Comparison of ENCODE assay signal across 10 cellular contexts in genomic region chr17:74861554-74862107, GRCh38. TPM values are rescaled to one million over a fixed set of nuclear protein-coding genes. Genes with fewer than 3 reads are reported as not detected.
DNase-seq lines count a peak whose midpoint lies in the region; ATAC-seq and TF ChIP-seq lines count a peak whose summit lies in the region.
"Had no signal": no experiment of that assay in that cellular context is flagged by ENCODE, and none has a peak within 500 bp of the region (broad histone marks: within the 10 kb centered on the region; RNA-seq: fewer than 3 reads in every experiment).

No MANE protein-coding gene starts in this region.

- H3K36me3 Mint-ChIP-seq in stimulated activated naive CD8-positive, alpha-beta T cell treated with anti-CD3 and anti-CD28 coated beads, Interleukin-15, Interleukin-2, amounts not matched to agents 100 ng/mL and 50 ng/mL, for 24 hours (ENCODE audit: low read depth), result no peaks in the 10 kb centered on the region
- H3K36me3 Mint-ChIP-seq in brain, result peaks cover 7% of the 10 kb centered on the region
- peaks cover 10% of the 10 kb centered on the region for H3K36me3 Mint-ChIP-seq in mesothelial cell of epicardium

- peaks cover 34% of the 10 kb centered on the region for H3K27me3 Mint-ChIP-seq in stimulated activated naive CD8-positive, alpha-beta T cell treated with anti-CD3 and anti-CD28 coated beads, Interleukin-15, Interleukin-2, amounts not matched to agents 100 ng/mL and 50 ng/mL, for 24 hours
- H3K27me3 Mint-ChIP-seq in brain, result peaks cover 65% of the 10 kb centered on the region
- peaks cover 62% of the 10 kb centered on the region for H3K27me3 Mint-ChIP-seq in mesothelial cell of epicardium (ENCODE audit: low read depth)

- no peak for ATAC-seq in stimulated activated naive CD8-positive, alpha-beta T cell treated with anti-CD3 and anti-CD28 coated beads, Interleukin-15, Interleukin-2, amounts not matched to agents 100 U/mL and 50 U/mL, for 24 hours
- ATAC-seq in HG02642 (IDR thresholded peaks at IDR 0.05; ENCODE audit: poor library complexity, unreplicated experiment) (no peak), GM18502 (IDR thresholded peaks at IDR 0.05; ENCODE audit: poor library complexity, unreplicated experiment) (no peak)

- H3K4me3 Mint-ChIP-seq in stimulated activated naive CD8-positive, alpha-beta T cell treated with anti-CD3 and anti-CD28 coated beads, Interleukin-15, Interleukin-2, amounts not matched to agents 100 ng/mL and 50 ng/mL, for 24 hours, result peak overlapping the region; percentile 17
- H3K4me3 Mint-ChIP-seq in brain, result peak overlapping the region in 3 of 5 experiments; percentile 26 to 57 (median 35)
- H3K4me3 Mint-ChIP-seq in mesothelial cell of epicardium, result peak overlapping the region; percentile 22

- TF ChIP-seq CTCF in brain (conservative IDR thresholded peaks at IDR 0.05), result no peak
- TF ChIP-seq CTCF in mesothelial cell of epicardium (IDR thresholded peaks at IDR 0.05; ENCODE audit: unreplicated experiment), result no peak

- no peaks in the 10 kb centered on the region for H3K9me3 Mint-ChIP-seq in stimulated activated naive CD8-positive, alpha-beta T cell treated with anti-CD3 and anti-CD28 coated beads, Interleukin-15, Interleukin-2, amounts not matched to agents 100 ng/mL and 50 ng/mL, for 24 hours
- peaks cover 0 to 5% (median 0%) of the 10 kb centered on the region in 5 experiments for H3K9me3 Mint-ChIP-seq in brain
- no peaks in the 10 kb centered on the region for H3K9me3 Mint-ChIP-seq in mesothelial cell of epicardium

- DNase-seq in stimulated activated naive CD8-positive, alpha-beta T cell treated with anti-CD3 and anti-CD28 coated beads, Interleukin-15, Interleukin-2, amounts not matched to agents 100 U/mL and 50 U/mL, for 24 hours, result no peak
- DNase-seq in mesothelial cell of epicardium (ENCODE audit: low spot score in 2 of 2, unreplicated experiment in 2 of 2) (peak in 1 of 2 experiments; percentile 38), kidney glomerular epithelial cell (lab: John Stamatoyannopoulos, UW) (no peak), cerebellar nuclear complex (lab: John Stamatoyannopoulos, UW) (no peak)
- DNase-seq: NCI-H187 had no signal

- H3K27ac Mint-ChIP-seq in stimulated activated naive CD8-positive, alpha-beta T cell treated with anti-CD3 and anti-CD28 coated beads, Interleukin-15, Interleukin-2, amounts not matched to agents 100 ng/mL and 50 ng/mL, for 24 hours, result no peak overlapping the region
- H3K27ac Mint-ChIP-seq in brain (no peak overlapping the region), mesothelial cell of epicardium (no peak overlapping the region)

- H3K4me1 Mint-ChIP-seq in stimulated activated naive CD8-positive, alpha-beta T cell treated with anti-CD3 and anti-CD28 coated beads, Interleukin-15, Interleukin-2, amounts not matched to agents 100 ng/mL and 50 ng/mL, for 24 hours (ENCODE audit: low read depth), result peaks cover 15% of the 10 kb centered on the region
- H3K4me1 Mint-ChIP-seq in brain (peaks cover 19% of the 10 kb centered on the region), mesothelial cell of epicardium (peaks cover 9% of the 10 kb centered on the region)

RNA-seq across cellular contexts. Expression of gene GRIN2C, which starts 1.9 kb away (rescaled TPM):
- 10.0 TPM for polyA plus RNA-seq in brain (ENCODE audit: insufficient read depth, low read depth, low replicate concordance)
- total RNA-seq in mesothelial cell of epicardium, result 0.16 to 0.29 TPM (median 0.18 TPM) in 3 replicates

RNA-seq across cellular contexts. Expression of gene FDXR, which starts 11.2 kb away (rescaled TPM):
- 16.7 TPM for polyA plus RNA-seq in brain (ENCODE audit: insufficient read depth, low read depth, low replicate concordance)
- 20.4 to 23.0 TPM (median 22.5 TPM) in 3 replicates for total RNA-seq in mesothelial cell of epicardium

RNA-seq across cellular contexts. Expression of gene FADS6, which starts 31.8 kb away (rescaled TPM):
- 0.39 TPM for polyA plus RNA-seq in brain (ENCODE audit: insufficient read depth, low read depth, low replicate concordance)
- 0.14 to 0.85 TPM in 2 of 3 replicates, not detected in the other for total RNA-seq in mesothelial cell of epicardium
- total RNA-seq: omental fat pad had no signal
